ENCODE assay signal across 8 cellular contexts in genomic region chr10:49942339-49942705, GRCh38. TPM values are rescaled to one million over a fixed set of nuclear protein-coding genes. Genes with fewer than 3 reads are reported as not detected.
A peak's percentile ranks its signal among the peaks of the same experiment; 100 is the strongest.
DNase-seq lines count a peak whose midpoint lies in the region; ATAC-seq and TF ChIP-seq lines count a peak whose summit lies in the region.
"Not testable (repeated sequence)": the region's sequence is repeated elsewhere in the genome, so short reads cannot be mapped to it uniquely, and the experiment has no call there.

No MANE protein-coding gene starts in this region.

- H3K9me3 Mint-ChIP-seq in HFFc6; activated CD4-positive, alpha-beta T cell treated with anti-CD3 and anti-CD28 coated beads for 36 hours (ENCODE audit: low read depth): not testable (repeated sequence)

- ATAC-seq in GM18498 (IDR thresholded peaks at IDR 0.05; ENCODE audit: unreplicated experiment) (peak; percentile 13), upper lobe of right lung (peak; percentile 5)
- peak; percentile 7 for ATAC-seq in activated CD4-positive, alpha-beta T cell treated with anti-CD3 and anti-CD28 coated beads for 36 hours

- H3K36me3 Mint-ChIP-seq in HFFc6 (ENCODE audit: low read depth): peaks cover 12% of the 10 kb centered on the region
- peaks cover 21% of the 10 kb centered on the region for H3K36me3 Mint-ChIP-seq in activated CD4-positive, alpha-beta T cell treated with anti-CD3 and anti-CD28 coated beads for 36 hours (ENCODE audit: low read depth)

- H3K4me3 ChIP-seq in coronary artery (peak overlapping the region; percentile 95), iPS-20b (ENCODE audit: low read length) (peak overlapping the region; percentile 98), neutrophil (ENCODE audit: low read depth in 1 of 2, low read length in 1 of 2) (peak overlapping the region; percentile 79 to 85), upper lobe of right lung (peak overlapping the region; percentile 84)

- not testable (repeated sequence) for H3K27me3 ChIP-seq in iPS-20b (ENCODE audit: insufficient read depth, low read length); neutrophil; upper lobe of right lung

- H3K4me1 Mint-ChIP-seq in HFFc6 (ENCODE audit: low read depth): peaks cover 29% of the 10 kb centered on the region
- H3K4me1 Mint-ChIP-seq in activated CD4-positive, alpha-beta T cell treated with anti-CD3 and anti-CD28 coated beads for 36 hours: peaks cover 37% of the 10 kb centered on the region

- CTCF ChIA-PET in activated CD4-positive, alpha-beta T cell treated with anti-CD3 and anti-CD28 coated beads for 36 hours (lab: Charles Lee): not testable (repeated sequence)

- peak overlapping the region; percentile 100 for H3K4me3 Mint-ChIP-seq in HFFc6
- peak overlapping the region; percentile 95 for H3K4me3 Mint-ChIP-seq in activated CD4-positive, alpha-beta T cell treated with anti-CD3 and anti-CD28 coated beads for 36 hours

- not testable (repeated sequence) for H3K27me3 Mint-ChIP-seq in HFFc6 (ENCODE audit: insufficient read depth); activated CD4-positive, alpha-beta T cell treated with anti-CD3 and anti-CD28 coated beads for 36 hours

- H3K27ac ChIP-seq in KOPT-K1 (ENCODE audit: low read depth, low read length, poor library complexity, severe bottlenecking): peak overlapping the region; percentile 77
- peak overlapping the region in 1 of 2 donors; percentile 84 for H3K27ac ChIP-seq in coronary artery
- H3K27ac ChIP-seq in iPS-20b (ENCODE audit: low read length): peak overlapping the region; percentile 65
- peak overlapping the region; percentile 73 for H3K27ac ChIP-seq in neutrophil
- peak overlapping the region; percentile 75 for H3K27ac ChIP-seq in upper lobe of right lung

- peaks cover 20% of the 10 kb centered on the region for H3K36me3 ChIP-seq in KOPT-K1 (ENCODE audit: insufficient read depth, low read length)
- not testable (repeated sequence) for H3K36me3 ChIP-seq in iPS-20b (ENCODE audit: insufficient read depth, low read depth, low read length); neutrophil; upper lobe of right lung

- not testable (repeated sequence) for H3K9me3 ChIP-seq in KOPT-K1 (ENCODE audit: insufficient read depth, low read length, poor library complexity, severe bottlenecking); iPS-20b (ENCODE audit: insufficient read depth, low read depth, low read length); neutrophil; upper lobe of right lung

- H3K9ac ChIP-seq in iPS-20b (ENCODE audit: low read depth, low read length): peak overlapping the region; percentile 95

- not testable (repeated sequence) for DNase-seq in HFFc6; activated CD4-positive, alpha-beta T cell treated with anti-CD3 and anti-CD28 coated beads for 36 hours; coronary artery (ENCODE audit: low spot score); upper lobe of right lung

- H3K27ac Mint-ChIP-seq in HFFc6: peak overlapping the region; percentile 93
- peak overlapping the region; percentile 94 for H3K27ac Mint-ChIP-seq in activated CD4-positive, alpha-beta T cell treated with anti-CD3 and anti-CD28 coated beads for 36 hours

- intact Hi-C loops in activated CD4-positive, alpha-beta T cell treated with anti-CD3 and anti-CD28 coated beads for 36 hours (cut with DNase I, micrococcal nuclease); upper lobe of right lung (cut with DNase I): not testable (repeated sequence)

- not testable (repeated sequence) for TF ChIP-seq CTCF in HFFc6 (IDR thresholded peaks at IDR 0.05); coronary artery (IDR thresholded peaks at IDR 0.05); neutrophil (IDR thresholded peaks at IDR 0.05); upper lobe of right lung (IDR thresholded peaks at IDR 0.05)

- H3K4me1 ChIP-seq in iPS-20b (ENCODE audit: insufficient read depth, low read length): not testable (repeated sequence)
- peaks cover 8 to 14% of the 10 kb centered on the region in 2 experiments for H3K4me1 ChIP-seq in neutrophil (ENCODE audit: control insufficient read depth in 1 of 2, insufficient read depth in 1 of 2, low read depth in 1 of 2, low read length in 1 of 2)
- peaks cover 15% of the 10 kb centered on the region for H3K4me1 ChIP-seq in upper lobe of right lung

- POLR2A ChIA-PET in activated CD4-positive, alpha-beta T cell treated with anti-CD3 and anti-CD28 coated beads for 36 hours (lab: Charles Lee): not testable (repeated sequence)

RNA-seq across cellular contexts. Expression of gene TIMM23B, which starts 0.5 kb away (rescaled TPM):
- total RNA-seq in HFFc6 (2021; fragmentation: NEBNext Ultra II Directional; extraction: Animal tissue kit (Norgen Biotek cat#: 25700)): 10 to 100 TPM; 12.6 to 15.4 (median 12.9) TPM
- 10 to 100 TPM; 21.3 to 27.3 TPM for total RNA-seq in activated CD4-positive, alpha-beta T cell treated with anti-CD3 and anti-CD28 coated beads for 36 hours
- 15.3 TPM for total RNA-seq in upper lobe of right lung

RNA-seq across cellular contexts. Expression of gene PARG, which starts 0.5 kb away (rescaled TPM):
- 10 to 100 TPM; 18.0 to 23.7 (median 20.9) TPM for total RNA-seq in HFFc6 (2021; fragmentation: NEBNext Ultra II Directional; extraction: Animal tissue kit (Norgen Biotek cat#: 25700))
- total RNA-seq in activated CD4-positive, alpha-beta T cell treated with anti-CD3 and anti-CD28 coated beads for 36 hours: 10 to 100 TPM; 33.9 to 36.1 TPM
- total RNA-seq in upper lobe of right lung: 22.2 TPM

RNA-seq across cellular contexts. Expression of gene AGAP6, which starts 45.9 kb away (rescaled TPM):
- 1 to 10 TPM; 4.0 to 6.6 (median 4.9) TPM for total RNA-seq in HFFc6 (2021; fragmentation: NEBNext Ultra II Directional; extraction: Animal tissue kit (Norgen Biotek cat#: 25700))
- 10 to 100 TPM; 21.3 to 24.6 TPM for total RNA-seq in activated CD4-positive, alpha-beta T cell treated with anti-CD3 and anti-CD28 coated beads for 36 hours
- total RNA-seq in upper lobe of right lung: 15.7 TPM
